ENCODE assay signal across 24 cellular contexts in the genomic region with DNA sequence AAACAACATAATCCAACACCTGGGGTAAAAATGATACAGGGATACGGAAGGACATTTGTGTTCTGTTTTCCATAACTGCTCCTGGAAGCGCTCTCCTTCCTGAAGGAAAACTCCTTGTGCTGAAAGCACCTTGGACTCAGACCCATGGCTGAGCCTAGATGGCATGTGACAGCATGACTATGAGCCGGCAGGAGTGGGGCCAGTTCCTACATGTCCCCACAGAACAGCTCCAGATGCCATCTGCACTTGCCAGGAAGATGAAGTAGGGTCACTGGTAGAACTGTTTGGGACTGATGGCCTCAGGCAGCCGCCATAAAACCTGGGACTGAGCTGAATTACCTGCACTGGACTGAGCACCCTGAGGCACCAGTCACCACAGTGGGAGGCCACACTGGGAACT.
"Had no signal": no experiment of that assay in that cellular context is flagged by ENCODE, and none has a peak within 500 bp of the region (broad histone marks: within the 10 kb centered on the region; RNA-seq: fewer than 3 reads in every experiment).

No MANE protein-coding gene starts in this region.

- FAIRE-seq: colon, urothelium cell line had no signal

- H3K9me3 ChIP-seq: heart left ventricle, thoracic aorta had no signal

- H3K4me1 ChIP-seq: heart left ventricle had no signal

- DNase-seq: activated CD4-positive, alpha-beta T cell treated with anti-CD3 and anti-CD28 coated beads, Interleukin-2, amount 50 U/mL, for 1 hour; activated CD8-positive, alpha-beta T cell treated with anti-CD3 and anti-CD28 coated beads for 36 hours; activated naive CD8-positive, alpha-beta T cell treated with anti-CD3 and anti-CD28 coated beads, Interleukin-2, amount 50 U/mL, for 24 hours; activated T-cell treated with anti-CD3 and anti-CD28 coated beads, Interleukin-2, amount 50 U/mL, for 4 hours; dermis blood vessel endothelial cell; effector CD4-positive, alpha-beta T cell; heart left ventricle; immature natural killer cell; midbrain; naive thymus-derived CD4-positive, alpha-beta T cell; retina; stimulated activated CD4-positive, alpha-beta T cell treated with anti-CD3 and anti-CD28 coated beads, Interleukin-12 subunit alpha, Interleukin-12 subunit beta, amount 100 ng/mL, for 4 hours; stimulated activated CD4-positive, alpha-beta T cell treated with anti-CD3 and anti-CD28 coated beads, Interleukin-4, amount 100 ng/mL, for 24 hours; T-helper 2 cell; trophoblast cell had no signal

- H3K36me3 ChIP-seq: heart left ventricle, thoracic aorta had no signal

- H3K4me3 ChIP-seq: heart left ventricle, skin epidermis, thoracic aorta had no signal

- H3K27ac ChIP-seq: epithelial cell of prostate, heart left ventricle, skin epidermis, thoracic aorta had no signal

- ATAC-seq: activated CD8-positive, alpha-beta T cell treated with anti-CD3 and anti-CD28 coated beads for 36 hours; activated naive CD8-positive, alpha-beta T cell treated with anti-CD3 and anti-CD28 coated beads, Interleukin-2, amount 50 U/mL, for 24 hours; activated T-cell treated with anti-CD3 and anti-CD28 coated beads, Interleukin-2, amount 50 U/mL, for 4 hours; activated T-helper 17 cell treated with anti-CD3 and anti-CD28 coated beads, Interleukin-2, amount 50 U/mL, for 72 hours; heart left ventricle; naive thymus-derived CD4-positive, alpha-beta T cell; sciatic nerve; stimulated activated effector memory CD8-positive, alpha-beta T cell treated with anti-CD3 and anti-CD28 coated beads, Interleukin-12 subunit alpha, Interleukin-12 subunit beta, amount 100 ng/mL, for 72 hours; WTC11 had no signal
